ENCODE assay signal across 17 cellular contexts in the genomic region with DNA sequence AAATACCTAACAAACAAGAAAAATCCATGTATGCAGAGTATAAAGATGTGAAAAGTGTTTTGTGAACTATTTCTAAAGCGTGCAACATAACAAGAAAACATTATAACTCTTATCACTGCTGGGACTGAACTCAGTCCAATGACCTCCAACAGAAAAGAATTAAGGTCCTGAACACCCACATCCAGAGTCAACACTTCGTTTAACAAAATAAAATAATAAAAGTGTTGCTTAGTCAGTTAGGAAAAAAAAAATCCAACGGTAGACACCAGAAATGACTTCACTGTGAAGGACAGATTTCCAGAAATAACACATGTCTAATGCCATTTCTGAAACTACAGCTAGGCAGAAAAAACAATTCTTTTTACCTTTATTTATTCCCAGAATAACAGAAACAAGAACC. TPM values are rescaled to one million over a fixed set of nuclear protein-coding genes. Genes with fewer than 3 reads are reported as not detected.
DNase-seq lines count a peak whose midpoint lies in the region; ATAC-seq, FAIRE-seq and TF ChIP-seq lines count a peak whose summit lies in the region.
"Had no signal": no experiment of that assay in that cellular context is flagged by ENCODE, and none has a peak within 500 bp of the region (broad histone marks: within the 10 kb centered on the region; RNA-seq: fewer than 3 reads in every experiment).

No MANE protein-coding gene starts in this region.

- no peaks in the 10 kb centered on the region for H4K20me1 ChIP-seq in astrocyte (ENCODE audit: insufficient read depth, low read length)

- H3K4me3 Mint-ChIP-seq in HFFc6 (peak overlapping the region; percentile 79), astrocyte (ENCODE audit: unreplicated experiment) (peak overlapping the region; percentile 70), memory B cell (no peak overlapping the region)
- H3K4me3 Mint-ChIP-seq: activated T-cell treated with anti-CD3 and anti-CD28 coated beads, Interleukin-2, amount 50 U/mL, for 24 hours; B cell had no signal

- H3K4me1 Mint-ChIP-seq in HFFc6 (ENCODE audit: low read depth) (peaks cover 100% of the 10 kb centered on the region), astrocyte (ENCODE audit: low read depth, unreplicated experiment) (peaks cover 80% of the 10 kb centered on the region), memory B cell (peaks cover 9% of the 10 kb centered on the region)

- 0 out of 2 replicates have a peak, but pooled peaks cover 2% of the 10 kb centered on the region for H3K27me3 Mint-ChIP-seq in HFFc6 (ENCODE audit: insufficient read depth)
- no peaks in the 10 kb centered on the region for H3K27me3 Mint-ChIP-seq in astrocyte (ENCODE audit: low read depth, unreplicated experiment)
- H3K27me3 Mint-ChIP-seq in memory B cell = no peaks in the 10 kb centered on the region

- WGBS in A549 (ENCODE audit: missing lambda C conversion rate) = 36% methylated on average over 3 of the region's 3 CpGs

- H3K27ac ChIP-seq in A549 (peak overlapping the region; percentile 85 to 97), astrocyte (ENCODE audit: low read depth, low read length) (peak overlapping the region; percentile 98)
- H3K27ac ChIP-seq: HL-60, parathyroid adenoma had no signal

- H2AFZ ChIP-seq in astrocyte (ENCODE audit: low read depth, low read length) = no peak overlapping the region
- H2AFZ ChIP-seq: parathyroid adenoma had no signal

- no peaks in the 10 kb centered on the region for H3K36me3 ChIP-seq in astrocyte (ENCODE audit: insufficient read depth, low read length)
- H3K36me3 ChIP-seq: adrenal gland, HAP-1 had no signal

- FAIRE-seq in A549 (lab: Jason Lieb, UNC) (no peak), astrocyte (lab: Jason Lieb, UNC) (peak; percentile 5)

- no peak for TF ChIP-seq POLR2A in A549 (IDR thresholded peaks at IDR 0.05; ENCODE audit: low read length)

- no peak for TF ChIP-seq RAD21 in A549 (conservative IDR thresholded peaks at IDR 0.05 in 1 of 2, IDR thresholded peaks at IDR 0.05 in 1 of 2)

- H3K27ac Mint-ChIP-seq in HFFc6 (peak overlapping the region; percentile 94), astrocyte (ENCODE audit: unreplicated experiment) (peak overlapping the region; percentile 98), memory B cell (peak overlapping the region; percentile 87)
- H3K27ac Mint-ChIP-seq: activated T-cell treated with anti-CD3 and anti-CD28 coated beads, Interleukin-2, amount 50 U/mL, for 24 hours; B cell had no signal

- H3K4me2 ChIP-seq in A549 = peak overlapping the region; percentile 83
- peak overlapping the region; percentile 77 for H3K4me2 ChIP-seq in astrocyte (ENCODE audit: low read length)

- H3K79me2 ChIP-seq in astrocyte (ENCODE audit: insufficient read depth, low read length) = peaks cover 68% of the 10 kb centered on the region
- H3K79me2 ChIP-seq: parathyroid adenoma had no signal

- POLR2A ChIA-PET in A549 (lab: Yijun Ruan, JAX) = interaction anchor here (1.7 kb wide), 1 partner anchor 28 kb away, joined by 12 read pairs; a partner anchor contains a TSS

- ATAC-seq in A549 (no peak), memory B cell (ENCODE audit: low read depth) (no peak), GM21529 (IDR thresholded peaks at IDR 0.05; ENCODE audit: unreplicated experiment) (no peak), HG02870 (IDR thresholded peaks at IDR 0.05; ENCODE audit: unreplicated experiment) (no peak)
- ATAC-seq: activated CD4-positive, CD25-positive, alpha-beta regulatory T cell treated with anti-CD3 and anti-CD28 coated beads, Interleukin-2, amount 50 U/mL, for 24 hours had no signal

- CTCF ChIA-PET in A549 (lab: Yijun Ruan, JAX) = interaction anchor here (0.8 to 2.0 kb wide), 5 partner anchors 10 to 151 kb away, joined by 4 to 7 read pairs (median 5); no protein-coding TSS in a partner anchor

- peak overlapping the region; percentile 87 for H3K9ac ChIP-seq in astrocyte (ENCODE audit: low read length)
- H3K9ac ChIP-seq: parathyroid adenoma had no signal

- H3K4me3 ChIP-seq in A549 (no peak overlapping the region), astrocyte (ENCODE audit: insufficient read depth, low read depth, low read length) (no peak overlapping the region)
- H3K4me3 ChIP-seq: adrenal gland, HAP-1 had no signal

- TF ChIP-seq CTCF in A549 (IDR thresholded peaks at IDR 0.05) (no peak), HFFc6 (IDR thresholded peaks at IDR 0.05) (no peak), astrocyte (IDR thresholded peaks at IDR 0.05; ENCODE audit: insufficient read depth, low read depth, low read length) (no peak)

- DNase-seq in A549 (ENCODE audit: low read depth in 1 of 2, low spot score in 1 of 2) (no peak), HFFc6 (no peak), astrocyte (ENCODE audit: low read depth) (peak; percentile 36), memory B cell (ENCODE audit: low spot score in 2 of 2) (no peak), D341Med (ENCODE audit: low spot score) (no peak), AML-193 (lab: John Stamatoyannopoulos, UW) (no peak)
- DNase-seq: activated T-cell treated with anti-CD3 and anti-CD28 coated beads, Interleukin-2, amount 50 U/mL, for 24 hours; DMS53; NCI-H2029 had no signal

- H3K9me3 Mint-ChIP-seq in HFFc6 (no peaks in the 10 kb centered on the region), astrocyte (ENCODE audit: unreplicated experiment) (no peaks in the 10 kb centered on the region), memory B cell (no peaks in the 10 kb centered on the region)

- TF ChIP-seq EP300 in A549 (IDR thresholded peaks at IDR 0.05) = no peak

- no peaks in the 10 kb centered on the region for H3K27me3 ChIP-seq in astrocyte (ENCODE audit: insufficient read depth, low read length)
- H3K27me3 ChIP-seq: adrenal gland had no signal

- H3K4me1 ChIP-seq in A549 = peaks cover 78% of the 10 kb centered on the region
- peaks cover 79% of the 10 kb centered on the region for H3K4me1 ChIP-seq in astrocyte (ENCODE audit: insufficient read depth, low read length)
- H3K4me1 ChIP-seq: parathyroid adenoma had no signal

- H3K36me3 Mint-ChIP-seq in HFFc6 (ENCODE audit: low read depth) (peaks cover 25% of the 10 kb centered on the region), astrocyte (ENCODE audit: low read depth, unreplicated experiment) (no peaks in the 10 kb centered on the region), memory B cell (no peaks in the 10 kb centered on the region)

- H3K9me3 ChIP-seq in A549 (no peaks in the 10 kb centered on the region), astrocyte (ENCODE audit: insufficient read depth, low read depth, low read length) (no peaks in the 10 kb centered on the region)
- H3K9me3 ChIP-seq: adrenal gland, HAP-1 had no signal

TF ChIP-seq in A549, 52 proteins besides CTCF, POLR2A, EP300 and RAD21:
- TF ChIP-seq, protein P1, sequence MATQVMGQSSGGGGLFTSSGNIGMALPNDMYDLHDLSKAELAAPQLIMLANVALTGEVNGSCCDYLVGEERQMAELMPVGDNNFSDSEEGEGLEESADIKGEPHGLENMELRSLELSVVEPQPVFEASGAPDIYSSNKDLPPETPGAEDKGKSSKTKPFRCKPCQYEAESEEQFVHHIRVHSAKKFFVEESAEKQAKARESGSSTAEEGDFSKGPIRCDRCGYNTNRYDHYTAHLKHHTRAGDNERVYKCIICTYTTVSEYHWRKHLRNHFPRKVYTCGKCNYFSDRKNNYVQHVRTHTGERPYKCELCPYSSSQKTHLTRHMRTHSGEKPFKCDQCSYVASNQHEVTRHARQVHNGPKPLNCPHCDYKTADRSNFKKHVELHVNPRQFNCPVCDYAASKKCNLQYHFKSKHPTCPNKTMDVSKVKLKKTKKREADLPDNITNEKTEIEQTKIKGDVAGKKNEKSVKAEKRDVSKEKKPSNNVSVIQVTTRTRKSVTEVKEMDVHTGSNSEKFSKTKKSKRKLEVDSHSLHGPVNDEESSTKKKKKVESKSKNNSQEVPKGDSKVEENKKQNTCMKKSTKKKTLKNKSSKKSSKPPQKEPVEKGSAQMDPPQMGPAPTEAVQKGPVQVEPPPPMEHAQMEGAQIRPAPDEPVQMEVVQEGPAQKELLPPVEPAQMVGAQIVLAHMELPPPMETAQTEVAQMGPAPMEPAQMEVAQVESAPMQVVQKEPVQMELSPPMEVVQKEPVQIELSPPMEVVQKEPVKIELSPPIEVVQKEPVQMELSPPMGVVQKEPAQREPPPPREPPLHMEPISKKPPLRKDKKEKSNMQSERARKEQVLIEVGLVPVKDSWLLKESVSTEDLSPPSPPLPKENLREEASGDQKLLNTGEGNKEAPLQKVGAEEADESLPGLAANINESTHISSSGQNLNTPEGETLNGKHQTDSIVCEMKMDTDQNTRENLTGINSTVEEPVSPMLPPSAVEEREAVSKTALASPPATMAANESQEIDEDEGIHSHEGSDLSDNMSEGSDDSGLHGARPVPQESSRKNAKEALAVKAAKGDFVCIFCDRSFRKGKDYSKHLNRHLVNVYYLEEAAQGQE (IDR thresholded peaks at IDR 0.05) = no peak
- no peak for TF ChIP-seq PHF8 (IDR thresholded peaks at IDR 0.05; ENCODE audit: borderline replicate concordance, low read depth)
- no peak for TF ChIP-seq EHMT2 (IDR thresholded peaks at IDR 0.05; ENCODE audit: low read depth)
- TF ChIP-seq CHD2 (IDR thresholded peaks at IDR 0.05; ENCODE audit: low read length, partially characterized antibody) = no peak
- TF ChIP-seq KDM1A (IDR thresholded peaks at IDR 0.05; ENCODE audit: low read depth) = no peak

RNA-seq across cellular contexts. Expression of a gene that starts 28.0 kb away (rescaled TPM):
- 6.6 and 7.5 TPM in 2 replicates for polyA plus RNA-seq in A549 (2011; rRNA removed)
- polyA plus RNA-seq in A549 (2012; cell fraction: cytosol; rRNA removed) = 3.3 and 4.3 TPM in 2 replicates
- polyA plus RNA-seq in A549 (2012; cell fraction: nucleus; rRNA removed) = 4.5 and 5.0 TPM in 2 replicates
- 4.8 to 5.5 TPM (median 5.4 TPM) in 3 replicates for polyA plus RNA-seq in A549 (2017; fragmentation: RNase III; extraction: RNeasy Plus Mini Kit Qiagen cat#74134 plus additional on column Dnase treatment)
- 12.8 and 14.4 TPM in 2 replicates for polyA minus RNA-seq in A549 (2011; rRNA and poly(A)+ RNA removed)
- total RNA-seq in HFFc6 (2021; fragmentation: NEBNext Ultra II Directional; extraction: Animal tissue kit (Norgen Biotek cat#: 25700)) = 10 to 100 TPM; 17.2 to 20.9 (median 19.5) TPM
- 10.7 and 11.0 TPM in 2 replicates for total RNA-seq in astrocyte
